Comparison of ENCODE assay signal across 8 cellular contexts in genomic region chr15:78131295-78132021, GRCh38. TPM values are rescaled to one million over a fixed set of nuclear protein-coding genes. Genes with fewer than 3 reads are reported as not detected.
A peak's percentile ranks its signal among the peaks of the same experiment; 100 is the strongest.
DNase-seq lines count a peak whose midpoint lies in the region; ATAC-seq, FAIRE-seq and TF ChIP-seq lines count a peak whose summit lies in the region.

TSS of gene CIB2 (minus strand) at chr15:78131445. CDS start at chr15:78131215, 230 bp downstream.

- peak; percentile 39 for DNase-seq in NCI-H146 treated with DMSO at 0.1 percent for 48 hours (lab: John Stamatoyannopoulos, UW; ENCODE audit: unreplicated experiment)
- peak; percentile 56 to 84 for DNase-seq in T47D (ENCODE audit: low read depth in 1 of 2, low spot score in 1 of 2)
- DNase-seq in iPS-NIHi7 (ENCODE audit: extremely low spot score) = peak; percentile 98
- DNase-seq in small intestine = peak; percentile 70

- H3K27ac ChIP-seq in VCaP (peak within 1 kb of the TSS; percentile 82), small intestine (ENCODE audit: low read depth in 1 of 2, low read length in 1 of 2) (peak within 1 kb of the TSS; percentile 80 to 85)

- TF ChIP-seq CTCF in GM12874 (IDR thresholded peaks at IDR 0.05; ENCODE audit: insufficient read depth, low read depth, low read length) (peak; percentile 88), VCaP (conservative IDR thresholded peaks at IDR 0.05) (peak; percentile 96)

- no peak for FAIRE-seq in small intestine (lab: Jason Lieb, UNC)

- no peaks in the 10 kb centered on the region for H3K27me3 ChIP-seq in small intestine (ENCODE audit: control insufficient read depth in 2 of 2, insufficient read depth in 2 of 2, low read length in 2 of 2)

- H3K9me3 ChIP-seq in small intestine (ENCODE audit: control insufficient read depth, low read depth) = no peaks in the 10 kb centered on the region

- peaks cover 2 to 4% of the 10 kb centered on the region in 2 donors for H3K4me1 ChIP-seq in small intestine (ENCODE audit: control insufficient read depth in 2 of 2, insufficient read depth in 1 of 2, low read depth in 1 of 2, low read length in 1 of 2)

- in situ Hi-C loops in T47D (cut with HindIII; ENCODE audit: low pct_unique_long_range_greater_than_20kb, low sequenced_read_pairs) = no loop called here

- H3K4me3 ChIP-seq in small intestine (ENCODE audit: low read depth in 1 of 2, low read length in 2 of 2) = peak within 1 kb of the TSS; percentile 66 to 79

- ATAC-seq in HG02642 (IDR thresholded peaks at IDR 0.05; ENCODE audit: poor library complexity, unreplicated experiment) (peak; percentile 80), HG02981 (IDR thresholded peaks at IDR 0.05; ENCODE audit: unreplicated experiment) (no peak)

- H3K36me3 ChIP-seq in small intestine (ENCODE audit: control insufficient read depth in 2 of 2, insufficient read depth in 2 of 2, low read length in 2 of 2) = no peaks in the 10 kb centered on the region

- WGBS in small intestine, 3 donors = 0 to 2% (median 1%) methylated on average over 59 to 79 of the region's 79 CpGs

RNA-seq across cellular contexts. Expression of gene CIB2, which starts in this region (rescaled TPM):
- 10 to 100 TPM; 12.7 to 56.2 (median 48.8) TPM for polyA plus RNA-seq in small intestine

Comparison
In these comparisons a context has a peak if more than half of its experiments do, and no peak if none do; other contexts are left out.
1. DNase-seq: peak in every context shown above with its lines; median percentile 98 in iPS-NIHi7; 70 in T47D; 70 in small intestine; 39 in NCI-H146 treated with DMSO at 0.1 percent for 48 hours.